In the genomic region with DNA sequence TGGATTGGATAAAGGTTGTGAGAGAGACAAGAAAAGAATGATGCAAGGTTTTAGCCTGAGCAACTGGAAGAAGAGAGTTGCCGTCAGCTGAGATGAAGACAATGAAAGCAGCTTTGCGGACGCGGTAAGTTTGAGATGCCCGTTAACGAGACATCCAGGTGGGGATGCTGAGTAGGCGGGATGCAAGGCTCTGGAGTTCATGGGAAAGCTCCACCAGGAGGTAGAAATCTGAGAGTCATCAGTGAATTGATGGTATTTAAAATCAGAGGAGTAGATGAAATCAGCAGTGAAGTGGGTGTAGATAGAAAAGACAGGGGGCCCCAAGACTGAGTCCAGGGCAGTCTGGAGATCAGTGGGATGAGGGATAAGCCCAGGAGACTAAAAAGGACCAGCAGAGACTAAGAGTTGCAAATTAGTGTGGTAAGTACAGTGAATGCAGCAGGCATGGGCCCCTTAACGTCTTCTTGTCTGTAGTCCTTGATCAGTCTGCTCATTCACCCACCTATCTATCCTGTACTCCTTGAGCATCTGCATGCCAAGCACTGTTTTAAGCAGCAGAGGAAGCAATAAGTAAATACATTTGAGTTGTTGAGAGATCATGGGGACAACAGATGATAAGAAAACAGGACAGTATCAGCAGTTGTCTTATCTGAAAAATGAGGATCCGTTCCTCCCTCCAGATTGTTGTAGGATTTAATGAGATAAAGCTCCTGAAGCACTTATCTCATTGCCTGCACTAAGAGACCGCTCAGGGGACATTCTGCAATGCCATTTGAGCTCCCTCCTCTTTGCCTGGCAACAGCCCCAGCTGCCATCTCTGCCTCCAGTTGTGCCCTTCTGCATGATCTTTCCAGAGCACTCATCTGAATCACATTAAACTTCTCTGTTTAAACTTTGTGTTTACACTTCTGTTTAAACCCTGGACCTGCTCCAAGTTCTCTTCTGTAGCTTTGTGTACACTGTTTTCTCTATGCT, we compare ENCODE assay signal across 11 cellular contexts.
DNase-seq lines count a peak whose midpoint lies in the region; ATAC-seq and TF ChIP-seq lines count a peak whose summit lies in the region.
"Had no signal": no experiment of that assay in that cellular context is flagged by ENCODE, and none has a peak within 500 bp of the region (broad histone marks: within the 10 kb centered on the region; RNA-seq: fewer than 3 reads in every experiment).

No MANE protein-coding gene starts in this region.

- peaks cover 50% of the 10 kb centered on the region for H3K4me1 Mint-ChIP-seq in activated CD4-positive, alpha-beta T cell treated with anti-CD3 and anti-CD28 coated beads for 36 hours
- peaks cover 12% of the 10 kb centered on the region for H3K4me1 Mint-ChIP-seq in T-helper 2 cell treated with Interferon-gamma antibody and Interleukin-4, amounts not matched to agents 5 μg/mL and 100 μg/mL, for 36 hours (ENCODE audit: low read depth)

- H3K4me2 ChIP-seq in PC-3 (ENCODE audit: low read length): no peak overlapping the region
- H3K4me2 ChIP-seq in PC-9: no peak overlapping the region
- H3K4me2 ChIP-seq: KMS-11 had no signal

- no peaks in the 10 kb centered on the region for H3K9me2 ChIP-seq in PC-3 (replicated peaks; ENCODE audit: low read length)
- no peaks in the 10 kb centered on the region for H3K9me2 ChIP-seq in PC-9 (ENCODE audit: insufficient read depth)

- H3K27me3 ChIP-seq in PC-3 (ENCODE audit: low read length): no peaks in the 10 kb centered on the region
- no peaks in the 10 kb centered on the region for H3K27me3 ChIP-seq in upper lobe of right lung
- H3K27me3 ChIP-seq in PC-9 (ENCODE audit: insufficient read depth, low read depth): peaks cover 17% of the 10 kb centered on the region
- H3K27me3 ChIP-seq in left ventricle myocardium inferior (ENCODE audit: low read depth): peaks cover under 1% of the 10 kb centered on the region

- H3K9me3 Mint-ChIP-seq in activated CD4-positive, alpha-beta T cell treated with anti-CD3 and anti-CD28 coated beads for 36 hours (ENCODE audit: low read depth): no peaks in the 10 kb centered on the region
- H3K9me3 Mint-ChIP-seq in T-helper 2 cell treated with Interferon-gamma antibody and Interleukin-4, amounts not matched to agents 5 μg/mL and 100 μg/mL, for 36 hours: no peaks in the 10 kb centered on the region
- H3K9me3 Mint-ChIP-seq: activated CD4-positive, alpha-beta memory T cell treated with anti-CD3 and anti-CD28 coated beads, Interleukin-2, amount 10 ng/mL, durations not matched to agents 7 days and 5 days had no signal

- no peak for ATAC-seq in activated CD4-positive, alpha-beta T cell treated with anti-CD3 and anti-CD28 coated beads for 36 hours
- ATAC-seq in PC-3 (peak; percentile 63), upper lobe of right lung (peak; percentile 11)

- H3F3A ChIP-seq in PC-3 (ENCODE audit: low read length, unreplicated experiment): no peaks in the 10 kb centered on the region
- H3F3A ChIP-seq in PC-9 (ENCODE audit: insufficient read depth, low read depth): no peaks in the 10 kb centered on the region

- no peak overlapping the region for H2AFZ ChIP-seq in PC-3 (ENCODE audit: low read length)
- no peak overlapping the region for H2AFZ ChIP-seq in PC-9

- intact Hi-C loops in activated CD4-positive, alpha-beta T cell treated with anti-CD3 and anti-CD28 coated beads for 36 hours (cut with DNase I, micrococcal nuclease): no loop called here
- intact Hi-C loops in PC-3 (cut with micrococcal nuclease) (loop anchor here (5.0 kb wide), 1 partner anchor 34 kb away; no protein-coding TSS in a partner anchor), upper lobe of right lung (cut with DNase I) (no loop called here), PC-9 (cut with micrococcal nuclease; ENCODE audit: unreplicated experiment) (no loop called here), left ventricle myocardium inferior (cut with micrococcal nuclease) (no loop called here)

- DNase-seq in activated CD4-positive, alpha-beta T cell treated with anti-CD3 and anti-CD28 coated beads for 36 hours: no peak
- no peak for DNase-seq in activated CD4-positive, alpha-beta T cell treated with anti-CD3 and anti-CD28 coated beads for 48 hours
- DNase-seq in PC-3 (peak; percentile 51), fibroblast of villous mesenchyme (ENCODE audit: low read depth) (peak; percentile 36), upper lobe of right lung (no peak), PC-9 (no peak), left ventricle myocardium inferior (no peak)
- no peak for DNase-seq in T-helper 2 cell treated with Interferon-gamma antibody and Interleukin-4, amounts not matched to agents 5 μg/mL and 100 μg/mL, for 36 hours (ENCODE audit: low spot score)
- DNase-seq: activated CD4-positive, alpha-beta memory T cell treated with anti-CD3 and anti-CD28 coated beads, Interleukin-2, amount 10 ng/mL, durations not matched to agents 7 days and 5 days; mammary epithelial cell had no signal

- no peak for TF ChIP-seq CTCF in PC-3 (conservative IDR thresholded peaks at IDR 0.05; ENCODE audit: low read depth, low read length)
- no peak for TF ChIP-seq CTCF in fibroblast of villous mesenchyme (IDR thresholded peaks at IDR 0.05; ENCODE audit: insufficient read depth, low read depth, low read length)
- TF ChIP-seq CTCF in upper lobe of right lung (IDR thresholded peaks at IDR 0.05): no peak
- TF ChIP-seq CTCF in PC-9 (conservative IDR thresholded peaks at IDR 0.05): no peak
- no peak for TF ChIP-seq CTCF in left ventricle myocardium inferior (IDR thresholded peaks at IDR 0.05; ENCODE audit: borderline replicate concordance)

- H3K36me3 Mint-ChIP-seq in activated CD4-positive, alpha-beta T cell treated with anti-CD3 and anti-CD28 coated beads for 36 hours (ENCODE audit: low read depth): peaks cover 13% of the 10 kb centered on the region
- H3K36me3 Mint-ChIP-seq in T-helper 2 cell treated with Interferon-gamma antibody and Interleukin-4, amounts not matched to agents 5 μg/mL and 100 μg/mL, for 36 hours (ENCODE audit: low read depth): peaks cover 6% of the 10 kb centered on the region

- no peak overlapping the region for H3K9ac ChIP-seq in PC-3 (ENCODE audit: low read length)
- H3K9ac ChIP-seq: KMS-11 had no signal

- no peak overlapping the region for H3K4me3 Mint-ChIP-seq in activated CD4-positive, alpha-beta T cell treated with anti-CD3 and anti-CD28 coated beads for 36 hours
- H3K4me3 Mint-ChIP-seq in T-helper 2 cell treated with Interferon-gamma antibody and Interleukin-4, amounts not matched to agents 5 μg/mL and 100 μg/mL, for 36 hours: no peak overlapping the region
- H3K4me3 Mint-ChIP-seq: activated CD4-positive, alpha-beta memory T cell treated with anti-CD3 and anti-CD28 coated beads, Interleukin-2, amount 10 ng/mL, durations not matched to agents 7 days and 5 days had no signal

- BruUV-seq in PC-3 (replicated peaks; lab: Mats Ljungman, UMichigan) (no TSS peak), PC-9 (replicated peaks; lab: Mats Ljungman, UMichigan) (no TSS peak)

- peak overlapping the region; percentile 2 for H3K27ac Mint-ChIP-seq in activated CD4-positive, alpha-beta T cell treated with anti-CD3 and anti-CD28 coated beads for 36 hours
- H3K27ac Mint-ChIP-seq in T-helper 2 cell treated with Interferon-gamma antibody and Interleukin-4, amounts not matched to agents 5 μg/mL and 100 μg/mL, for 36 hours: no peak overlapping the region
- H3K27ac Mint-ChIP-seq: activated CD4-positive, alpha-beta memory T cell treated with anti-CD3 and anti-CD28 coated beads, Interleukin-2, amount 10 ng/mL, durations not matched to agents 7 days and 5 days had no signal

- no peak overlapping the region for H3K4me3 ChIP-seq in PC-3 (ENCODE audit: low read length)
- H3K4me3 ChIP-seq in fibroblast of villous mesenchyme (ENCODE audit: low read depth, low read length): no peak overlapping the region
- H3K4me3 ChIP-seq in upper lobe of right lung: no peak overlapping the region
- H3K4me3 ChIP-seq in PC-9: no peak overlapping the region
- H3K4me3 ChIP-seq in left ventricle myocardium inferior: no peak overlapping the region

- POLR2A ChIA-PET in activated CD4-positive, alpha-beta T cell treated with anti-CD3 and anti-CD28 coated beads for 36 hours (lab: Charles Lee): no interaction called here
- POLR2A ChIA-PET in PC-3 (lab: Charles Lee; ENCODE audit: unreplicated experiment): no interaction called here
- POLR2A ChIA-PET in PC-9 (lab: Charles Lee; ENCODE audit: unreplicated experiment): interaction anchor here (0.6 kb wide), 1 partner anchor 292 kb away, joined by 3 read pairs; no protein-coding TSS in a partner anchor

- H3K9me3 ChIP-seq in PC-3 (ENCODE audit: low read length) (no peaks in the 10 kb centered on the region), upper lobe of right lung (no peaks in the 10 kb centered on the region), PC-9 (ENCODE audit: insufficient read depth, low read depth) (no peaks in the 10 kb centered on the region), left ventricle myocardium inferior (replicated peaks) (no peaks in the 10 kb centered on the region)

- H3K79me2 ChIP-seq in PC-3 (ENCODE audit: low read length) (no peaks in the 10 kb centered on the region), PC-9 (ENCODE audit: low read depth) (no peaks in the 10 kb centered on the region)

- H3K27me3 Mint-ChIP-seq in activated CD4-positive, alpha-beta T cell treated with anti-CD3 and anti-CD28 coated beads for 36 hours: no peaks in the 10 kb centered on the region
- no peaks in the 10 kb centered on the region for H3K27me3 Mint-ChIP-seq in T-helper 2 cell treated with Interferon-gamma antibody and Interleukin-4, amounts not matched to agents 5 μg/mL and 100 μg/mL, for 36 hours (ENCODE audit: low read depth)
- H3K27me3 Mint-ChIP-seq: activated CD4-positive, alpha-beta memory T cell treated with anti-CD3 and anti-CD28 coated beads, Interleukin-2, amount 10 ng/mL, durations not matched to agents 7 days and 5 days had no signal

- H3K36me3 ChIP-seq in PC-3 (ENCODE audit: low read depth, low read length) (no peaks in the 10 kb centered on the region), upper lobe of right lung (peaks cover 35% of the 10 kb centered on the region), PC-9 (ENCODE audit: low read depth) (no peaks in the 10 kb centered on the region), left ventricle myocardium inferior (peaks cover 27% of the 10 kb centered on the region)

- H3K27ac ChIP-seq in PC-3 (ENCODE audit: low read length) (no peak overlapping the region), upper lobe of right lung (no peak overlapping the region), PC-9 (no peak overlapping the region), left ventricle myocardium inferior (replicated peaks) (no peak overlapping the region)
- H3K27ac ChIP-seq: KMS-11 had no signal

- CTCF ChIA-PET in activated CD4-positive, alpha-beta T cell treated with anti-CD3 and anti-CD28 coated beads for 36 hours (lab: Charles Lee): interaction anchor here (1.0 to 1.1 kb wide), 2 partner anchors 10 to 12 kb away, joined by 3 read pairs; no protein-coding TSS in a partner anchor
- CTCF ChIA-PET in PC-3 (lab: Charles Lee): no interaction called here
- CTCF ChIA-PET in PC-9 (lab: Charles Lee): interaction anchor here (0.6 kb wide), 1 partner anchor 132 kb away, joined by 3 read pairs; no protein-coding TSS in a partner anchor

- no peaks in the 10 kb centered on the region for H4K20me1 ChIP-seq in PC-3 (ENCODE audit: low read length)
- no peaks in the 10 kb centered on the region for H4K20me1 ChIP-seq in PC-9 (ENCODE audit: insufficient read depth)

- H3K4me1 ChIP-seq in PC-3 (ENCODE audit: insufficient read depth, low read length) (peaks cover 31% of the 10 kb centered on the region), upper lobe of right lung (peaks cover 8% of the 10 kb centered on the region), PC-9 (replicated peaks; ENCODE audit: insufficient read depth) (no peaks in the 10 kb centered on the region), left ventricle myocardium inferior (no peaks in the 10 kb centered on the region)

Comparison
In these comparisons a context has a peak if more than half of its experiments do, and no peak if none do; other contexts are left out.
1. DNase-seq: peak in PC-3 (single experiment) and fibroblast of villous mesenchyme (single experiment); none in activated CD4-positive, alpha-beta T cell treated with anti-CD3 and anti-CD28 coated beads for 36 hours (single experiment), activated CD4-positive, alpha-beta T cell treated with anti-CD3 and anti-CD28 coated beads for 48 hours (single experiment), upper lobe of right lung (single experiment), PC-9 (0 of 2), left ventricle myocardium inferior (single experiment) and T-helper 2 cell treated with Interferon-gamma antibody and Interleukin-4, amounts not matched to agents 5 μg/mL and 100 μg/mL, for 36 hours (single experiment).